Comparison of ENCODE assay signal across 40 cellular contexts in genomic region chr7:156119771-156120170, GRCh38.
"Had no signal": no experiment of that assay in that cellular context is flagged by ENCODE, and none has a peak within 500 bp of the region (broad histone marks: within the 10 kb centered on the region; RNA-seq: fewer than 3 reads in every experiment).

No MANE protein-coding gene starts in this region.

- H3K27ac ChIP-seq: ascending aorta, body of pancreas, brain microvascular endothelial cell, breast epithelium, cardiac muscle cell had no signal

- H3K4me1 Mint-ChIP-seq: activated naive CD4-positive, alpha-beta T cell treated with anti-CD3 and anti-CD28 coated beads, Interleukin-2, amount 10 ng/mL, durations not matched to agents 7 days and 5 days; activated naive CD4-positive, alpha-beta T cell treated with anti-CD3 and anti-CD28 coated beads, Interleukin-2, amount 50 U/mL, for 24 hours; activated naive CD8-positive, alpha-beta T cell treated with anti-CD3 and anti-CD28 coated beads for 36 hours; activated naive CD8-positive, alpha-beta T cell treated with anti-CD3 and anti-CD28 coated beads, Interleukin-2, amount 10 ng/mL, durations not matched to agents 7 days and 5 days; activated naive CD8-positive, alpha-beta T cell treated with anti-CD3 and anti-CD28 coated beads, Interleukin-2, amount 50 U/mL, for 24 hours; activated T-helper 17 cell treated with anti-CD3 and anti-CD28 coated beads, Interleukin-2, amount 50 U/mL, for 72 hours; central memory CD8-positive, alpha-beta T cell had no signal

- H3K9me3 Mint-ChIP-seq: activated naive CD4-positive, alpha-beta T cell treated with anti-CD3 and anti-CD28 coated beads for 36 hours; activated naive CD4-positive, alpha-beta T cell treated with anti-CD3 and anti-CD28 coated beads, Interleukin-2, amount 10 ng/mL, durations not matched to agents 7 days and 5 days; activated naive CD4-positive, alpha-beta T cell treated with anti-CD3 and anti-CD28 coated beads, Interleukin-2, amount 50 U/mL, for 24 hours; activated naive CD4-positive, alpha-beta T cell treated with anti-CD3 and anti-CD28 coated beads, Interleukin-2, amount 50 U/mL, for 72 hours; activated naive CD8-positive, alpha-beta T cell treated with anti-CD3 and anti-CD28 coated beads for 36 hours; activated naive CD8-positive, alpha-beta T cell treated with anti-CD3 and anti-CD28 coated beads, Interleukin-2, amount 10 ng/mL, durations not matched to agents 7 days and 5 days; activated naive CD8-positive, alpha-beta T cell treated with anti-CD3 and anti-CD28 coated beads, Interleukin-2, amount 50 U/mL, for 24 hours; activated T-cell treated with anti-CD3 and anti-CD28 coated beads, Interleukin-2, amount 50 U/mL, for 24 hours; activated T-cell treated with anti-CD3 and anti-CD28 coated beads, Interleukin-2, amount 50 U/mL, for 4 hours; activated T-cell treated with anti-CD3 and anti-CD28 coated beads, Interleukin-2, amount 50 U/mL, for 72 hours; activated T-helper 1 cell treated with anti-CD3 and anti-CD28 coated beads, Interleukin-12 subunit alpha, Interleukin-12 subunit beta, Interleukin-2, Interleukin-4 antibody, amounts not matched to agents 30 ng/mL and 10 ng/mL and 1 ng/mL, durations not matched to agents 14 hours and 24 hours and 36 hours; activated T-helper 17 cell treated with anti-CD3 and anti-CD28 coated beads, Interleukin-2, amount 50 U/mL, for 72 hours; activated T-helper 2 cell treated with anti-CD3 and anti-CD28 coated beads, Interferon-gamma antibody, Interleukin-2, Interleukin-4, amounts not matched to agents 10 μg/mL and 5 μg/mL and 100 μg/mL, durations not matched to agents 14 hours and 24 hours and 36 hours; brain; central memory CD8-positive, alpha-beta T cell had no signal

- H3K36me3 Mint-ChIP-seq: activated naive CD4-positive, alpha-beta T cell treated with anti-CD3 and anti-CD28 coated beads, Interleukin-2, amount 10 ng/mL, durations not matched to agents 7 days and 5 days; activated naive CD4-positive, alpha-beta T cell treated with anti-CD3 and anti-CD28 coated beads, Interleukin-2, amount 50 U/mL, for 24 hours; activated naive CD4-positive, alpha-beta T cell treated with anti-CD3 and anti-CD28 coated beads, Interleukin-2, amount 50 U/mL, for 72 hours; activated naive CD8-positive, alpha-beta T cell; activated naive CD8-positive, alpha-beta T cell treated with anti-CD3 and anti-CD28 coated beads for 36 hours; activated naive CD8-positive, alpha-beta T cell treated with anti-CD3 and anti-CD28 coated beads, Interleukin-2, amount 10 ng/mL, durations not matched to agents 7 days and 5 days; brain had no signal

- FAIRE-seq: astrocyte had no signal

- H3K27ac Mint-ChIP-seq: activated naive CD4-positive, alpha-beta T cell treated with anti-CD3 and anti-CD28 coated beads for 36 hours; activated naive CD4-positive, alpha-beta T cell treated with anti-CD3 and anti-CD28 coated beads, Interleukin-2, amount 10 ng/mL, durations not matched to agents 7 days and 5 days; activated naive CD4-positive, alpha-beta T cell treated with anti-CD3 and anti-CD28 coated beads, Interleukin-2, amount 50 U/mL, for 24 hours; activated naive CD4-positive, alpha-beta T cell treated with anti-CD3 and anti-CD28 coated beads, Interleukin-2, amount 50 U/mL, for 72 hours; activated naive CD8-positive, alpha-beta T cell; activated naive CD8-positive, alpha-beta T cell treated with anti-CD3 and anti-CD28 coated beads for 36 hours; activated naive CD8-positive, alpha-beta T cell treated with anti-CD3 and anti-CD28 coated beads, Interleukin-2, amount 10 ng/mL, durations not matched to agents 7 days and 5 days; activated naive CD8-positive, alpha-beta T cell treated with anti-CD3 and anti-CD28 coated beads, Interleukin-2, amount 50 U/mL, for 24 hours; activated T-cell treated with anti-CD3 and anti-CD28 coated beads, Interleukin-2, amount 50 U/mL, for 24 hours; activated T-cell treated with anti-CD3 and anti-CD28 coated beads, Interleukin-2, amount 50 U/mL, for 72 hours; activated T-helper 1 cell treated with anti-CD3 and anti-CD28 coated beads, Interleukin-12 subunit alpha, Interleukin-12 subunit beta, Interleukin-2, Interleukin-4 antibody, amounts not matched to agents 30 ng/mL and 10 ng/mL and 1 ng/mL, durations not matched to agents 14 hours and 24 hours and 36 hours; activated T-helper 17 cell treated with anti-CD3 and anti-CD28 coated beads, Interleukin-2, amount 50 U/mL, for 72 hours; activated T-helper 2 cell treated with anti-CD3 and anti-CD28 coated beads, Interferon-gamma antibody, Interleukin-2, Interleukin-4, amounts not matched to agents 10 μg/mL and 5 μg/mL and 100 μg/mL, durations not matched to agents 14 hours and 24 hours and 36 hours; brain had no signal

- H3K27me3 Mint-ChIP-seq: activated naive CD4-positive, alpha-beta T cell treated with anti-CD3 and anti-CD28 coated beads, Interleukin-2, amount 50 U/mL, for 24 hours; activated naive CD8-positive, alpha-beta T cell; activated naive CD8-positive, alpha-beta T cell treated with anti-CD3 and anti-CD28 coated beads for 36 hours; activated naive CD8-positive, alpha-beta T cell treated with anti-CD3 and anti-CD28 coated beads, Interleukin-2, amount 50 U/mL, for 24 hours; activated T-helper 17 cell treated with anti-CD3 and anti-CD28 coated beads, Interleukin-2, amount 50 U/mL, for 72 hours; central memory CD8-positive, alpha-beta T cell had no signal

- H3K4me3 Mint-ChIP-seq: activated naive CD4-positive, alpha-beta T cell treated with anti-CD3 and anti-CD28 coated beads for 36 hours; activated naive CD4-positive, alpha-beta T cell treated with anti-CD3 and anti-CD28 coated beads, Interleukin-2, amount 10 ng/mL, durations not matched to agents 7 days and 5 days; activated naive CD4-positive, alpha-beta T cell treated with anti-CD3 and anti-CD28 coated beads, Interleukin-2, amount 50 U/mL, for 24 hours; activated naive CD8-positive, alpha-beta T cell; activated naive CD8-positive, alpha-beta T cell treated with anti-CD3 and anti-CD28 coated beads for 36 hours; activated naive CD8-positive, alpha-beta T cell treated with anti-CD3 and anti-CD28 coated beads, Interleukin-2, amount 10 ng/mL, durations not matched to agents 7 days and 5 days; activated naive CD8-positive, alpha-beta T cell treated with anti-CD3 and anti-CD28 coated beads, Interleukin-2, amount 50 U/mL, for 24 hours; activated T-cell treated with anti-CD3 and anti-CD28 coated beads, Interleukin-2, amount 50 U/mL, for 24 hours; activated T-cell treated with anti-CD3 and anti-CD28 coated beads, Interleukin-2, amount 50 U/mL, for 4 hours; activated T-cell treated with anti-CD3 and anti-CD28 coated beads, Interleukin-2, amount 50 U/mL, for 72 hours; activated T-helper 1 cell treated with anti-CD3 and anti-CD28 coated beads, Interleukin-12 subunit alpha, Interleukin-12 subunit beta, Interleukin-2, Interleukin-4 antibody, amounts not matched to agents 30 ng/mL and 10 ng/mL and 1 ng/mL, durations not matched to agents 14 hours and 24 hours and 36 hours; activated T-helper 17 cell treated with anti-CD3 and anti-CD28 coated beads, Interleukin-2, amount 50 U/mL, for 72 hours; brain; central memory CD8-positive, alpha-beta T cell had no signal

- H3K36me3 ChIP-seq: adrenal gland, ascending aorta, brain microvascular endothelial cell, breast epithelium, cardiac muscle cell had no signal

- ATAC-seq: activated naive CD4-positive, alpha-beta T cell treated with anti-CD3 and anti-CD28 coated beads, Interleukin-2, amount 50 U/mL, for 72 hours; activated naive CD8-positive, alpha-beta T cell treated with anti-CD3 and anti-CD28 coated beads, Interleukin-2, amount 50 U/mL, for 24 hours; activated T-cell treated with anti-CD3 and anti-CD28 coated beads, Interleukin-2, amount 50 U/mL, for 4 hours; activated T-cell treated with anti-CD3 and anti-CD28 coated beads, Interleukin-2, amount 50 U/mL, for 72 hours; activated T-helper 17 cell treated with anti-CD3 and anti-CD28 coated beads, Interleukin-2, amount 50 U/mL, for 72 hours; body of pancreas had no signal

- H3K4me1 ChIP-seq: ascending aorta, body of pancreas, breast epithelium had no signal

- H3K9me3 ChIP-seq: adrenal gland, ascending aorta, body of pancreas, breast epithelium had no signal

- H3K27me3 ChIP-seq: adrenal gland, ascending aorta, body of pancreas, brain microvascular endothelial cell, breast epithelium, cardiac muscle cell had no signal

- H3K4me3 ChIP-seq: adrenal gland, ascending aorta, body of pancreas, breast epithelium, cardiac muscle cell had no signal

- DNase-seq: activated effector memory CD4-positive, alpha-beta T cell treated with anti-CD3 and anti-CD28 coated beads, Interleukin-2, amount 50 U/mL, for 16 hours; activated effector memory CD4-positive, alpha-beta T cell treated with Interleukin-2 at 50 U/mL for 16 hours; activated gamma-delta T cell; activated gamma-delta T cell treated with Interleukin-2 at 50 U/mL for 16 hours; activated naive CD4-positive, alpha-beta T cell; activated naive CD4-positive, alpha-beta T cell treated with anti-CD3 and anti-CD28 coated beads for 36 hours; activated naive CD4-positive, alpha-beta T cell treated with anti-CD3 and anti-CD28 coated beads, Interleukin-2, amount 10 ng/mL, durations not matched to agents 7 days and 5 days; activated naive CD4-positive, alpha-beta T cell treated with anti-CD3 and anti-CD28 coated beads, Interleukin-2, amount 50 U/mL, for 16 hours; activated naive CD4-positive, alpha-beta T cell treated with Interleukin-2 at 50 U/mL for 16 hours; activated naive CD8-positive, alpha-beta T cell treated with anti-CD3 and anti-CD28 coated beads for 36 hours; activated naive CD8-positive, alpha-beta T cell treated with anti-CD3 and anti-CD28 coated beads, Interleukin-2, amount 10 ng/mL, durations not matched to agents 7 days and 5 days; activated naive CD8-positive, alpha-beta T cell treated with anti-CD3 and anti-CD28 coated beads, Interleukin-2, amount 50 U/mL, for 24 hours; activated T-cell treated with anti-CD3 and anti-CD28 coated beads for 4 hours; activated T-cell treated with anti-CD3 and anti-CD28 coated beads, Interleukin-2, amount 50 U/mL, for 1 hour; activated T-cell treated with anti-CD3 and anti-CD28 coated beads, Interleukin-2, amount 50 U/mL, for 24 hours; activated T-cell treated with anti-CD3 and anti-CD28 coated beads, Interleukin-2, amount 50 U/mL, for 4 hours; activated T-cell treated with anti-CD3 and anti-CD28 coated beads, Interleukin-2, amount 50 U/mL, for 48 hours; activated T-cell treated with anti-CD3 and anti-CD28 coated beads, Interleukin-2, amount 50 U/mL, for 72 hours; adrenal gland; amniotic stem cell; amygdala; anterior cingulate cortex; aorta; body of pancreas; brain microvascular endothelial cell; caudate nucleus; central memory CD4-positive, alpha-beta T cell; cerebellar nuclear complex had no signal
